Comparison of ENCODE assay signal across 22 cellular contexts in the genomic region with DNA sequence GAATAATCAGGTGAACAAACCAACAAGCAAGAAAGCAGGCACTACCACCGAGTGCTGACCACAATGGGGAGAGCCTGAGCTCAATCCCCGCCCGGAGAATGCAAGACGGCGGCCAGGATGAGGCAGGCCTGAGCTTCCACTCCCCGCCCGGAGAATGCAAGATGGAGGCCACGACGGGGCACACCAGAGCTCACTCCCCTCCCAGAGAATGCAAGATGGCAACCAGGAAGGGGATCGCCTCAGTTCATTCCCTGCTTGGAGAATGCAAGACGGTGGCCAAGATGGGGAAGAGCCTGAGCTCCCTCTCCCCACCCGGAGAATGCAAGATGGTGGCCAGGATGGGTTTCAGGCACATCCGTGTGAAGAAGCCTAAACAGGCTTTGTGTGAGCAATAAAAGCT. TPM values are rescaled to one million over a fixed set of nuclear protein-coding genes. Genes with fewer than 3 reads are reported as not detected.
"Had no signal": no experiment of that assay in that cellular context is flagged by ENCODE, and none has a peak within 500 bp of the region (broad histone marks: within the 10 kb centered on the region; RNA-seq: fewer than 3 reads in every experiment).

No MANE protein-coding gene starts in this region.

- H2AFZ ChIP-seq: hepatocyte had no signal

- H3K9me3 ChIP-seq: adrenal gland, neutrophil, right atrium auricular region, vagina had no signal

- H3K27ac ChIP-seq: adrenal gland, foreskin keratinocyte, hepatocyte, neutrophil, right atrium auricular region, tibial nerve, vagina, VCaP had no signal

- H3K36me3 Mint-ChIP-seq: activated naive CD4-positive, alpha-beta T cell treated with anti-CD3 and anti-CD28 coated beads, Interleukin-2, amount 50 U/mL, for 72 hours had no signal

- H3K4me3 ChIP-seq: adrenal gland, hepatocyte, right atrium auricular region, tibial nerve, vagina had no signal

- DNase-seq: activated CD4-positive, alpha-beta T cell treated with anti-CD3 and anti-CD28 coated beads, Interleukin-2, amount 50 U/mL, for 1 hour; activated CD4-positive, CD25-positive, alpha-beta regulatory T cell treated with anti-CD3 and anti-CD28 coated beads, Interleukin-2, amount 50 U/mL, for 72 hours; activated gamma-delta T cell treated with Interleukin-2 at 50 U/mL for 16 hours; activated T-cell treated with anti-CD3 and anti-CD28 coated beads, Interleukin-2, amount 50 U/mL, for 72 hours; dermis blood vessel endothelial cell; foreskin keratinocyte; left ventricle myocardium superior; stimulated activated naive CD8-positive, alpha-beta T cell treated with anti-CD3 and anti-CD28 coated beads, Interleukin-15, Interleukin-2, amounts not matched to agents 100 U/mL and 50 U/mL, for 24 hours; substantia nigra had no signal

- H3K79me2 ChIP-seq: hepatocyte had no signal

- H3K4me2 ChIP-seq: hepatocyte had no signal

- H3K27ac Mint-ChIP-seq: activated naive CD4-positive, alpha-beta T cell treated with anti-CD3 and anti-CD28 coated beads, Interleukin-2, amount 50 U/mL, for 72 hours; activated T-cell treated with anti-CD3 and anti-CD28 coated beads, Interleukin-2, amount 50 U/mL, for 72 hours; progenitor cell of endocrine pancreas; T-helper 1 cell treated with Interleukin-12 subunit alpha and Interleukin-12 subunit beta and Interleukin-4 antibody, amounts not matched to agents 30 μg/mL and 1 μg/mL, for 36 hours had no signal

- H3K27me3 ChIP-seq: adrenal gland, right atrium auricular region, vagina had no signal

- ATAC-seq: activated naive CD4-positive, alpha-beta T cell treated with anti-CD3 and anti-CD28 coated beads, Interleukin-2, amount 50 U/mL, for 72 hours; activated T-cell treated with anti-CD3 and anti-CD28 coated beads, Interleukin-2, amount 50 U/mL, for 72 hours; foreskin keratinocyte; left ventricle myocardium superior; stimulated activated naive CD8-positive, alpha-beta T cell treated with anti-CD3 and anti-CD28 coated beads, Interleukin-15, Interleukin-2, amounts not matched to agents 100 U/mL and 50 U/mL, for 24 hours had no signal

- H3K4me1 ChIP-seq: adrenal gland, foreskin keratinocyte, tibial nerve, vagina had no signal

- H3K9me3 Mint-ChIP-seq: activated naive CD4-positive, alpha-beta T cell treated with anti-CD3 and anti-CD28 coated beads, Interleukin-2, amount 50 U/mL, for 72 hours; activated T-cell treated with anti-CD3 and anti-CD28 coated beads, Interleukin-2, amount 50 U/mL, for 72 hours; T-helper 1 cell treated with Interleukin-12 subunit alpha and Interleukin-12 subunit beta and Interleukin-4 antibody, amounts not matched to agents 30 μg/mL and 1 μg/mL, for 36 hours had no signal

- H3K4me3 Mint-ChIP-seq: activated T-cell treated with anti-CD3 and anti-CD28 coated beads, Interleukin-2, amount 50 U/mL, for 72 hours; T-helper 1 cell treated with Interleukin-12 subunit alpha and Interleukin-12 subunit beta and Interleukin-4 antibody, amounts not matched to agents 30 μg/mL and 1 μg/mL, for 36 hours had no signal

- H3K36me3 ChIP-seq: adrenal gland, neutrophil, right atrium auricular region, tibial nerve, vagina had no signal

RNA-seq across cellular contexts. Expression of gene C2CD4C, which starts 39.7 kb away (rescaled TPM):
- total RNA-seq: activated CD8-positive, alpha-beta memory T cell treated with anti-CD3 and anti-CD28 coated beads for 36 hours; mononuclear cell had no signal
- polyA plus RNA-seq: fibroblast of lung had no signal
